2 cellular contexts compared by ENCODE assay signal in genomic region chr12:5242440-5242839, GRCh38.
TF ChIP-seq lines count a peak whose summit lies in the region.

No MANE protein-coding gene starts in this region.

TF ChIP-seq in H1, 55 proteins besides CTCF, POLR2A, EP300 and RAD21:
- TF ChIP-seq SP4 (IDR thresholded peaks at IDR 0.05; ENCODE audit: low read length) (no peak), EZH2 (IDR thresholded peaks at IDR 0.05; ENCODE audit: low read depth, low read length, severe bottlenecking) (no peak), SIN3A (conservative IDR thresholded peaks at IDR 0.05 in 1 of 2, IDR thresholded peaks at IDR 0.05 in 1 of 2; ENCODE audit: low read depth in 1 of 2, low read length in 2 of 2) (no peak), TBP (IDR thresholded peaks at IDR 0.05; ENCODE audit: low read depth, low read length) (no peak), TEAD4 (IDR thresholded peaks at IDR 0.05; ENCODE audit: low read depth, low read length) (no peak), CHD1 (IDR thresholded peaks at IDR 0.05; ENCODE audit: low read depth, low read length) (no peak), CBX5 (IDR thresholded peaks at IDR 0.05; ENCODE audit: low read depth, low read length) (no peak), CTBP2 (IDR thresholded peaks at IDR 0.05; ENCODE audit: borderline replicate concordance, insufficient read depth, insufficient read length, low read length) (no peak), CHD2 (IDR thresholded peaks at IDR 0.05; ENCODE audit: low read length) (no peak), MAFK (IDR thresholded peaks at IDR 0.05; ENCODE audit: low read depth, low read length) (no peak), SP2 (IDR thresholded peaks at IDR 0.05; ENCODE audit: low read length) (no peak)

TF ChIP-seq in SK-N-SH, 30 proteins besides CTCF, POLR2A, EP300 and RAD21:
- TF ChIP-seq RXRA (IDR thresholded peaks at IDR 0.05; ENCODE audit: borderline replicate concordance, low read depth) (no peak), EZH2phosphoT487 (IDR thresholded peaks at IDR 0.05; ENCODE audit: borderline replicate concordance, low read depth) (no peak), IRF3 (IDR thresholded peaks at IDR 0.05; ENCODE audit: low read depth, low read length) (no peak), USF1 (IDR thresholded peaks at IDR 0.05; ENCODE audit: borderline replicate concordance, low read depth) (no peak), TAF1 (IDR thresholded peaks at IDR 0.05; ENCODE audit: borderline replicate concordance, low read depth, low read length) (no peak), NRF1 (IDR thresholded peaks at IDR 0.05; ENCODE audit: low read depth, low read length) (no peak), USF2 (IDR thresholded peaks at IDR 0.05; ENCODE audit: borderline replicate concordance, low read depth, low read length) (no peak), GABPA (IDR thresholded peaks at IDR 0.05; ENCODE audit: low read depth) (no peak), REST (IDR thresholded peaks at IDR 0.05; ENCODE audit: low read depth, low read length) (no peak), CHD2 (IDR thresholded peaks at IDR 0.05; ENCODE audit: low read length, partially characterized antibody) (no peak), MXI1 (IDR thresholded peaks at IDR 0.05; ENCODE audit: low read depth, low read length) (no peak), SMC3 (IDR thresholded peaks at IDR 0.05; ENCODE audit: low read depth, low read length) (no peak), SIN3A (IDR thresholded peaks at IDR 0.05; ENCODE audit: borderline replicate concordance, low read depth, low read length) (no peak), TCF12 (IDR thresholded peaks at IDR 0.05) (no peak)
TF ChIP-seq in SK-N-SH: peak in this region for 0.
